1 cellular context compared by ENCODE assay signal in the genomic region with DNA sequence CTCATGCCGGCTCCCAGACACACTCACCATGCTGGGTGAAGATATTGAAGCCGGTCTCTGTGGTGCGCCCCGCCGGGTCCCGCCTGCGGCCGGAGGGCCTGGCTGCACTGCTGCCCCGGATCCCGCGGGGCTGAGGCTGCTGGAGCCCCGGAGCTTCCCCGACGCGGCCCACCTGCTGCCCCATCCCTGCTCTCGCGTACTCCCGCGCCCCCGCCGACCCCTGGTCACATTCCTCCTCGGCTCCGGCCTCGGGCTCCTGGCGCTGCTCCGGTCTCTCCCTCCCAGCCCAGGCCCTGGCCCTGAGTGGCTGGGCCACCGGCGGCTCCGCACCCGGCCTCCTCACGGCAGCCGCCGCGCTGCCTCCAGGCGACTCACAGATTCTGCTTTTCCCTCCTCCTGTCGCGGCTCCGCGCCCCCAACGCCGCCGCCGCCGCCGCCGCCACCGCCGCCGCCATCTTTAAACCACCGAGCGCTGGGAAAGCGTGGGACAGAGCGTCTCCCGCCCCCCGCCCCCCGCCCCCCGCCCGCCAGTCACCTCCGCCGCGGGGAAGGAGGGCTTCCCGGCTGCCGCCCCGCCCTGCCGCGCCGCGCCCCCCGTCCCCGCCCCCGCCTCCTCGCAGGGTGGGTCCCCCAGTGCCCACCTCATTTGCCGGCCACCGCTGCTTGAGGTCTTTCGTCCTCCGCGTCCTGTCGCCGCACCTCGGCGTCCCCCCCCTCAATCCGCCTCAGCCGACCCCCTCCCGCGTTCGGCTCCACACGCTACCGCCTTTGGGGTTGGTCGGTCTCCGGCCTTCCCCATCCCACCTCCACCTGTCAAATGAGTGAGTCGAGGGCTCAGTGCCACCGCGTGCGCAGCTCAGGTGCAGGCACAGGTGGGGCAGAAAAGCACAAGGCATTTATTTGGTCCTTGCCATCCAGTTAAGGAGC.
A peak's percentile ranks its signal among the peaks of the same experiment; 100 is the strongest.
TF ChIP-seq lines count a peak whose summit lies in the region.

ABL2 (minus strand) TSS at position 464 of the 927 bp plus-strand sequence; CDS start at position 184, 280 bp downstream.

TF ChIP-seq in HEK293, 187 proteins besides CTCF, POLR2A, EP300 and RAD21 (continued from another document):
- TF ChIP-seq, protein P1, sequence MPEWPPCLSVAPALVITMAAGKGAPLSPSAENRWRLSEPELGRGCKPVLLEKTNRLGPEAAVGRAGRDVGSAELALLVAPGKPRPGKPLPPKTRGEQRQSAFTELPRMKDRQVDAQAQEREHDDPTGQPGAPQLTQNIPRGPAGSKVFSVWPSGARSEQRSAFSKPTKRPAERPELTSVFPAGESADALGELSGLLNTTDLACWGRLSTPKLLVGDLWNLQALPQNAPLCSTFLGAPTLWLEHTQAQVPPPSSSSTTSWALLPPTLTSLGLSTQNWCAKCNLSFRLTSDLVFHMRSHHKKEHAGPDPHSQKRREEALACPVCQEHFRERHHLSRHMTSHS (tag by site-specific recombination; IDR thresholded peaks at IDR 0.05), result no peak
- TF ChIP-seq ZNF19 (tag by site-specific recombination; IDR thresholded peaks at IDR 0.05; ENCODE audit: low read depth), result no peak
- TF ChIP-seq ZBTB6 (tag by site-specific recombination; IDR thresholded peaks at IDR 0.05), result no peak
- TF ChIP-seq OSR2 (tag by site-specific recombination; IDR thresholded peaks at IDR 0.05), result no peak
- TF ChIP-seq ZNF37A (tag by site-specific recombination; IDR thresholded peaks at IDR 0.05), result no peak
- 0 out of 2 replicates have a peak, but pooled peaks have one; percentile 46 for TF ChIP-seq ZNF660 (tag by site-specific recombination; IDR thresholded peaks at IDR 0.05)
- TF ChIP-seq, protein P2, sequence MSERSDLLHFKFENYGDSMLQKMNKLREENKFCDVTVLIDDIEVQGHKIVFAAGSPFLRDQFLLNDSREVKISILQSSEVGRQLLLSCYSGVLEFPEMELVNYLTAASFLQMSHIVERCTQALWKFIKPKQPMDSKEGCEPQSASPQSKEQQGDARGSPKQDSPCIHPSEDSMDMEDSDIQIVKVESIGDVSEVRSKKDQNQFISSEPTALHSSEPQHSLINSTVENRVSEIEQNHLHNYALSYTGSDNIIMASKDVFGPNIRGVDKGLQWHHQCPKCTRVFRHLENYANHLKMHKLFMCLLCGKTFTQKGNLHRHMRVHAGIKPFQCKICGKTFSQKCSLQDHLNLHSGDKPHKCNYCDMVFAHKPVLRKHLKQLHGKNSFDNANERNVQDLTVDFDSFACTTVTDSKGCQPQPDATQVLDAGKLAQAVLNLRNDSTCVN (tag by site-specific recombination; optimal IDR thresholded peaks at IDR 0.05), result peak; percentile 77
- TF ChIP-seq GLIS1 (tag by site-specific recombination; IDR thresholded peaks at IDR 0.05), result peak; percentile 56
- TF ChIP-seq, protein P3, sequence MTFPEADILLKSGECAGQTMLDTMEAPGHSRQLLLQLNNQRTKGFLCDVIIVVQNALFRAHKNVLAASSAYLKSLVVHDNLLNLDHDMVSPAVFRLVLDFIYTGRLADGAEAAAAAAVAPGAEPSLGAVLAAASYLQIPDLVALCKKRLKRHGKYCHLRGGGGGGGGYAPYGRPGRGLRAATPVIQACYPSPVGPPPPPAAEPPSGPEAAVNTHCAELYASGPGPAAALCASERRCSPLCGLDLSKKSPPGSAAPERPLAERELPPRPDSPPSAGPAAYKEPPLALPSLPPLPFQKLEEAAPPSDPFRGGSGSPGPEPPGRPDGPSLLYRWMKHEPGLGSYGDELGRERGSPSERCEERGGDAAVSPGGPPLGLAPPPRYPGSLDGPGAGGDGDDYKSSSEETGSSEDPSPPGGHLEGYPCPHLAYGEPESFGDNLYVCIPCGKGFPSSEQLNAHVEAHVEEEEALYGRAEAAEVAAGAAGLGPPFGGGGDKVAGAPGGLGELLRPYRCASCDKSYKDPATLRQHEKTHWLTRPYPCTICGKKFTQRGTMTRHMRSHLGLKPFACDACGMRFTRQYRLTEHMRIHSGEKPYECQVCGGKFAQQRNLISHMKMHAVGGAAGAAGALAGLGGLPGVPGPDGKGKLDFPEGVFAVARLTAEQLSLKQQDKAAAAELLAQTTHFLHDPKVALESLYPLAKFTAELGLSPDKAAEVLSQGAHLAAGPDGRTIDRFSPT (tag by site-specific recombination; IDR thresholded peaks at IDR 0.05), result peak; percentile 30; the same call in 1 of the 2 replicates
- TF ChIP-seq PATZ1 (tag by site-specific recombination; IDR thresholded peaks at IDR 0.05), result peak; percentile 82
- TF ChIP-seq ZBTB8A (tag by site-specific recombination; IDR thresholded peaks at IDR 0.05), result 0 out of 2 replicates have a peak, but pooled peaks have one; percentile 29
- TF ChIP-seq ZIC2 (tag by site-specific recombination; IDR thresholded peaks at IDR 0.05), result peak; percentile 64
- TF ChIP-seq KLF9 (tag by site-specific recombination; IDR thresholded peaks at IDR 0.05; ENCODE audit: low read depth), result peak; percentile 81
- TF ChIP-seq ZNF692 (tag by site-specific recombination; IDR thresholded peaks at IDR 0.05), result peak; percentile 79
- 0 out of 2 replicates have a peak, but pooled peaks have one; percentile 6 for TF ChIP-seq ZXDB (tag by site-specific recombination; IDR thresholded peaks at IDR 0.05)
